Comparison of ENCODE assay signal across 9 cellular contexts in the genomic region with DNA sequence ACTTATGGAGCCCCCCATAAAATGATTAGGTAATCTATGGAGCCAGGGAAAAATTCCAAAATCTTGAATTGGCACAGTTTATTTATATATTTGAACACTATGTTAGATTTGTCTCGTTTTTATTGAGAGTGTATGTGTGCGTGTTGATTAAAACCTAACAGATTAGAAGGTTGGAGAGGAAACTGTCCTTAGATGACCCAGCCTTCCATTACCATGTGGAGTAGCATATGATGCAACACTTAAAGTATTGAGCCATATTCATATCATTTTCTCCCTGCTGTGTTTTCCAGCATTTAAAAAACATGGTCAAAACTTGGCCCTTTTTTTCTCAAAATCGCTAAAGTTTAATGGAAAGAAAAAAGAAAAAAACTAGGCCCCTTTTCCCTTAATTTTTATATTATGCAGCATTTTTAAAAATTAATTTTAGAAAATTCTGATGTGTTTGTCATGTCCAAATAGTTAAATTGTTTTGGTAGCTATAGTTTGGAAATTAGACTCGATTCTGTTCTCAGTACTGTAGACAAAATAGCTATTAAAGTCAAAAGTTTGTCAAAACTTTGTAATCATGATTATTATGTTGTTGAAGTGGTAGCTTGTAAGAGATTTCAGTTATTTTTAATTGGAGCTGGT. TPM values are rescaled to one million over a fixed set of nuclear protein-coding genes. Genes with fewer than 3 reads are reported as not detected.
DNase-seq lines count a peak whose midpoint lies in the region; ATAC-seq, FAIRE-seq and TF ChIP-seq lines count a peak whose summit lies in the region.
"Had no signal": no experiment of that assay in that cellular context is flagged by ENCODE, and none has a peak within 500 bp of the region (broad histone marks: within the 10 kb centered on the region; RNA-seq: fewer than 3 reads in every experiment).

No MANE protein-coding gene starts in this region.

- TF ChIP-seq CTCF in K562 (IDR thresholded peaks at IDR 0.05 in 2 of 3, conservative IDR thresholded peaks at IDR 0.05 in 1 of 3; ENCODE audit: insufficient read depth in 2 of 3, low read depth in 1 of 3, low read length in 3 of 3): no peak
- no peak for TF ChIP-seq CTCF in testis (IDR thresholded peaks at IDR 0.05)

- H3K9me3 ChIP-seq in Karpas-422 (ENCODE audit: low read length) (no peaks in the 10 kb centered on the region), K562 (replicated peaks; ENCODE audit: control insufficient read depth, insufficient read depth, low read depth, low read length) (0 out of 2 replicates have a peak, but pooled peaks cover 6% of the 10 kb centered on the region), testis (no peaks in the 10 kb centered on the region)

- TF ChIP-seq EP300 in K562 (IDR thresholded peaks at IDR 0.05; ENCODE audit: low read length): peak; percentile 85

- H3K36me3 ChIP-seq in Karpas-422 (ENCODE audit: insufficient read depth, low read length): no peaks in the 10 kb centered on the region
- peaks cover 34% of the 10 kb centered on the region for H3K36me3 ChIP-seq in K562 (ENCODE audit: control insufficient read depth, insufficient read depth, low read length)
- H3K36me3 ChIP-seq in testis (ENCODE audit: low read depth, missing control alignments): no peaks in the 10 kb centered on the region

- no peaks in the 10 kb centered on the region for H3K36me3 Mint-ChIP-seq in naive B cell

- peak; percentile 26 for ATAC-seq in K562
- ATAC-seq in naive B cell (ENCODE audit: low read depth in 2 of 2): no peak
- no peak for ATAC-seq in HG03025 (IDR thresholded peaks at IDR 0.05; ENCODE audit: low FRiP score, unreplicated experiment)
- ATAC-seq: effector memory CD8-positive, alpha-beta T cell had no signal

- no peak for FAIRE-seq in K562 (lab: Jason Lieb, UNC)

- POLR2A ChIA-PET in K562 (lab: Yijun Ruan, JAX): interaction anchor here (0.5 to 3.3 kb wide), 14 partner anchors 10 to 242 kb away, joined by 3 to 22 read pairs (median 3); no protein-coding TSS in a partner anchor

- no peaks in the 10 kb centered on the region for H3K9me3 Mint-ChIP-seq in naive B cell
- H3K9me3 Mint-ChIP-seq: effector memory CD8-positive, alpha-beta T cell had no signal

- peak overlapping the region in 4 of 6 donors; percentile 68 to 97 (median 91) for H3K27ac Mint-ChIP-seq in naive B cell

- no peaks in the 10 kb centered on the region for H3K9me1 ChIP-seq in K562 (ENCODE audit: control insufficient read depth, insufficient read depth, low read length)

- BruUV-seq in K562 (replicated peaks; lab: Mats Ljungman, UMichigan): no TSS peak

- H3K9me2 ChIP-seq in Karpas-422 (replicated peaks; ENCODE audit: insufficient read depth, low read length): no peaks in the 10 kb centered on the region

- H4K20me1 ChIP-seq in Karpas-422 (ENCODE audit: insufficient read depth, low read depth, low read length) (no peaks in the 10 kb centered on the region), K562 (replicated peaks; ENCODE audit: control insufficient read depth, insufficient read depth, low read length) (no peaks in the 10 kb centered on the region)

- peak overlapping the region in 4 of 8 donors; percentile 52 to 97 (median 90) for H3K4me3 Mint-ChIP-seq in naive B cell

- H3K4me2 ChIP-seq in Karpas-422 (ENCODE audit: low read depth, low read length, poor library complexity, severe bottlenecking) (peak overlapping the region; percentile 11), K562 (ENCODE audit: insufficient read depth, low read length) (peak overlapping the region; percentile 92)

- intact Hi-C loops in K562 (cut with micrococcal nuclease): loop anchor here (2.0 to 5.0 kb wide), 5 partner anchors 74 to 286 kb away; a partner anchor contains a TSS
- intact Hi-C loops in testis (cut with DNase I; ENCODE audit: low total_unique reads): no loop called here

- H3K4me3 ChIP-seq in Karpas-422 (ENCODE audit: low read length) (no peak overlapping the region), K562 (peak overlapping the region; percentile 77), testis (no peak overlapping the region)

- 0 out of 4 replicates have a peak, but pooled peaks of 1 of the 2 experiments have one; percentile 8 for TF ChIP-seq RAD21 in K562 (CRISPR knock-in tag; conservative IDR thresholded peaks at IDR 0.05 in 1 of 2, IDR thresholded peaks at IDR 0.05 in 1 of 2)

- CTCF ChIA-PET in K562 (lab: Yijun Ruan, JAX; ENCODE audit: low intra/inter-chr PET ratio): no interaction called here

- H3K27me3 Mint-ChIP-seq in naive B cell: no peaks in the 10 kb centered on the region
- H3K27me3 Mint-ChIP-seq: effector memory CD8-positive, alpha-beta T cell had no signal

- H3K27me3 ChIP-seq in Karpas-422 (ENCODE audit: low read length): no peaks in the 10 kb centered on the region
- no peaks in the 10 kb centered on the region for H3K27me3 ChIP-seq in K562 (ENCODE audit: control insufficient read depth in 2 of 2, insufficient read depth in 2 of 2, low read length in 2 of 2)
- H3K27me3 ChIP-seq in testis: no peaks in the 10 kb centered on the region

- WGBS in K562 (ENCODE audit: insufficient coverage, low coverage, missing lambda C conversion rate): 0% methylated on average over 4 of the region's 4 CpGs
- 53 to 65% methylated on average over 4 of the region's 4 CpGs for WGBS in testis, 2 donors

- H3K4me1 ChIP-seq in Karpas-422 (ENCODE audit: low read length) (peaks cover 23% of the 10 kb centered on the region), K562 (replicated peaks in 1 of 2; ENCODE audit: control insufficient read depth in 2 of 2, insufficient read depth in 2 of 2, low read length in 2 of 2) (peaks cover 18 to 22% of the 10 kb centered on the region in 2 experiments; a peak in 4 of 5 replicates), testis (peaks cover 15% of the 10 kb centered on the region)

- TF ChIP-seq POLR2A in K562 (conservative IDR thresholded peaks at IDR 0.05) (no peak), testis (IDR thresholded peaks at IDR 0.05) (no peak)

- H2AFZ ChIP-seq in Karpas-422 (ENCODE audit: low read length): no peak overlapping the region
- H2AFZ ChIP-seq in K562 (ENCODE audit: low read depth, low read length): no peak overlapping the region

- peaks cover 34 to 66% (median 41%) of the 10 kb centered on the region in 3 donors for H3K4me1 Mint-ChIP-seq in naive B cell

- no peaks in the 10 kb centered on the region for H3K79me2 ChIP-seq in Karpas-422 (ENCODE audit: low read length)
- H3K79me2 ChIP-seq in K562 (ENCODE audit: control insufficient read depth, insufficient read depth, low read length): peaks cover 86% of the 10 kb centered on the region

- in situ Hi-C loops in K562 (cut with MboI): no loop called here

- H3K27ac ChIP-seq in Karpas-422 (ENCODE audit: low read length): no peak overlapping the region
- H3K27ac ChIP-seq in K562 (ENCODE audit: extremely low read depth, low read depth, low read length): peak overlapping the region; percentile 85
- no peak overlapping the region for H3K27ac ChIP-seq in testis

- peak; percentile 26 for DNase-seq in NCI-H2029 (lab: John Stamatoyannopoulos, UW)
- no peak for DNase-seq in NCI-H2029 treated with DMSO at 0.1 percent for 48 hours (lab: John Stamatoyannopoulos, UW)
- no peak for DNase-seq in Karpas-422
- peak in 2 of 4 experiments; percentile 56 to 63 for DNase-seq in K562 (ENCODE audit: extremely low read depth in 1 of 4, low spot score in 3 of 4)
- DNase-seq in naive B cell: no peak
- DNase-seq in NCI-H774 (lab: John Stamatoyannopoulos, UW): no peak
- no peak for DNase-seq in testis
- DNase-seq: effector memory CD8-positive, alpha-beta T cell had no signal

- H3K9ac ChIP-seq in Karpas-422 (ENCODE audit: low read length): no peak overlapping the region
- H3K9ac ChIP-seq in K562 (ENCODE audit: insufficient read depth in 1 of 2, low read depth in 2 of 2, low read length in 2 of 2): peak overlapping the region in 1 of 2 experiments; percentile 85; a peak in 2 of 4 replicates

TF ChIP-seq in K562, 482 proteins besides CTCF, POLR2A, EP300 and RAD21 (continues in another document):
- no peak for TF ChIP-seq MECOM (CRISPR knock-in tag; IDR thresholded peaks at IDR 0.05)
- TF ChIP-seq ZNF324 (CRISPR knock-in tag; IDR thresholded peaks at IDR 0.05): no peak
- no peak for TF ChIP-seq U2AF1 (optimal IDR thresholded peaks at IDR 0.05; ENCODE audit: low read depth, low read length)
- TF ChIP-seq ZFPM2 (CRISPR knock-in tag; IDR thresholded peaks at IDR 0.05): no peak
- no peak for TF ChIP-seq RBM34 (IDR thresholded peaks at IDR 0.05; ENCODE audit: borderline replicate concordance, insufficient read depth, low read length)
- no peak for TF ChIP-seq SAP30 (IDR thresholded peaks at IDR 0.05; ENCODE audit: borderline replicate concordance, insufficient read depth, low read depth, low read length, poor library complexity, severe bottlenecking)
- no peak for TF ChIP-seq SNIP1 (IDR thresholded peaks at IDR 0.05; ENCODE audit: low read depth)
- TF ChIP-seq NR2C2 (CRISPR knock-in tag; IDR thresholded peaks at IDR 0.05): no peak
- TF ChIP-seq NR2C2 (tag; IDR thresholded peaks at IDR 0.05): 0 out of 2 replicates have a peak, but pooled peaks have one; percentile 13
- TF ChIP-seq NEUROD1 (IDR thresholded peaks at IDR 0.05; ENCODE audit: borderline replicate concordance, low read depth, low read length, partially characterized antibody): peak; percentile 48
- TF ChIP-seq MAFG (tag; conservative IDR thresholded peaks at IDR 0.05): no peak

RNA-seq across cellular contexts. Expression of a gene that starts 2.3 kb away (rescaled TPM):
- total RNA-seq in Karpas-422 (2014; rRNA removed; shearing (Covaris generic); ENCODE audit: low replicate concordance): 30.1 and 48.9 TPM in 2 replicates
- total RNA-seq in K562 (2011; cell fraction: chromatin; rRNA removed; ENCODE audit: low replicate concordance): 40.8 and 79.7 TPM in 2 replicates
- total RNA-seq in K562 (2011; cell fraction: nucleolus; rRNA removed): 33.0 and 35.8 TPM in 2 replicates
- total RNA-seq in K562 (2011; cell fraction: nucleoplasm; rRNA removed): 50.9 and 57.0 TPM in 2 replicates
- 11.4 and 12.4 TPM in 2 replicates for total RNA-seq in K562 (2014; rRNA removed)
- 21.9 and 25.5 TPM in 2 replicates for total RNA-seq in K562 (2014; rRNA removed; fragmentation: Illumina TruSeq; extraction: Trizol)
- 13.6 and 14.7 TPM in 2 replicates for total RNA-seq in K562 (2015; rRNA removed; fragmentation: Illumina TruSeq; extraction: Trizol)
- 22.1 and 25.0 TPM in 2 replicates for total RNA-seq in K562 (2021)
- polyA plus RNA-seq in K562 (2011; rRNA removed): 53.9 and 66.3 TPM in 2 replicates
- 41.0 and 55.7 TPM in 2 replicates for polyA plus RNA-seq in K562 (2011; cell fraction: cytosol; rRNA removed)
- 51.6 and 73.7 TPM in 2 replicates for polyA plus RNA-seq in K562 (2011; cell fraction: nucleus; rRNA removed)
- polyA plus RNA-seq in K562 (2012): 16.6 and 39.2 TPM in 2 replicates
- polyA plus RNA-seq in K562 (2014; fragmentation: Illumina TruSeq; extraction: Trizol): 24.9 and 26.1 TPM in 2 replicates
- polyA plus RNA-seq in K562 (2014; fragmentation: Nextera tagmentation; extraction: Ambion mirVana): 1 to 10 TPM; 3.4 to 7.8 TPM
- 14.7 and 15.9 TPM in 2 replicates for polyA plus RNA-seq in K562 (2014; rRNA removed)
- 58.4 and 72.6 TPM in 2 replicates for polyA minus RNA-seq in K562 (2011; rRNA and poly(A)+ RNA removed)
- polyA minus RNA-seq in K562 (2011; cell fraction: cytosol; rRNA and poly(A)+ RNA removed): 33.1 and 35.2 TPM in 2 replicates
- polyA minus RNA-seq in K562 (2011; cell fraction: nucleus; rRNA and poly(A)+ RNA removed): 14.3 and 31.3 TPM in 2 replicates
- 10 to 100 TPM; 27.1 to 51.3 (median 39.0) TPM for polyA plus RNA-seq in naive B cell (ENCODE audit: low read depth in 6 of 6)
- total RNA-seq in testis: 10 to 100 TPM; 41.1 to 46.1 TPM
- polyA plus RNA-seq in testis (ENCODE audit: insufficient read depth, low read depth, low replicate concordance): 20.8 TPM
